Comparison of ENCODE assay signal across 13 cellular contexts in genomic region chr14:61501714-61502458, GRCh38.
DNase-seq lines count a peak whose midpoint lies in the region; ATAC-seq, FAIRE-seq and TF ChIP-seq lines count a peak whose summit lies in the region.
"Had no signal": no experiment of that assay in that cellular context is flagged by ENCODE, and none has a peak within 500 bp of the region (broad histone marks: within the 10 kb centered on the region; RNA-seq: fewer than 3 reads in every experiment).

No MANE protein-coding gene starts in this region.

- H3K27me3 ChIP-seq in HUES64 (ENCODE audit: insufficient read depth, low read length), result no peaks in the 10 kb centered on the region
- no peaks in the 10 kb centered on the region for H3K27me3 ChIP-seq in GM12878 (replicated peaks in 1 of 2; ENCODE audit: control insufficient read depth in 2 of 2, insufficient read depth in 2 of 2, low read length in 1 of 2)
- H3K27me3 ChIP-seq: Peyer's patch had no signal

- no peaks in the 10 kb centered on the region for H3K9me3 ChIP-seq in HUES64 (ENCODE audit: insufficient read depth, low read depth, low read length)
- no peaks in the 10 kb centered on the region for H3K9me3 ChIP-seq in GM12878 (replicated peaks; ENCODE audit: control insufficient read depth, insufficient read depth, low read length)
- H3K9me3 ChIP-seq: Peyer's patch had no signal

- peak overlapping the region; percentile 81 for H3K4me3 Mint-ChIP-seq in T-helper 1 cell treated with Interleukin-12 subunit alpha and Interleukin-12 subunit beta and Interleukin-4 antibody, amounts not matched to agents 30 μg/mL and 1 μg/mL, for 36 hours

- H3K79me2 ChIP-seq in GM12878 (ENCODE audit: control insufficient read depth, insufficient read depth, low read length), result peaks cover 3% of the 10 kb centered on the region; the same call in 1 of the 2 replicates

- in situ Hi-C loops in GM12878 (cut with MboI), result no loop called here

- H3K27ac ChIP-seq in HUES64 (ENCODE audit: low read depth, low read length), result peak overlapping the region; percentile 93
- H3K27ac ChIP-seq in GM12878 (ENCODE audit: control insufficient read depth, insufficient read depth), result peak overlapping the region; percentile 95
- peak overlapping the region in 16 of 21 experiments; percentile 3 to 90 (median 74) for H3K27ac ChIP-seq in skin epidermis

- H3K27me3 Mint-ChIP-seq in T-helper 1 cell treated with Interleukin-12 subunit alpha and Interleukin-12 subunit beta and Interleukin-4 antibody, amounts not matched to agents 30 μg/mL and 1 μg/mL, for 36 hours (ENCODE audit: low read depth), result no peaks in the 10 kb centered on the region

- intact Hi-C loops in GM12878 (cut with micrococcal nuclease; ENCODE audit: unreplicated experiment), result loop anchor here (2.0 kb wide), 1 partner anchor 23 kb away; no protein-coding TSS in a partner anchor

- 78% methylated on average over 5 of the region's 6 CpGs for WGBS in HUES64
- WGBS in GM12878 (ENCODE audit: insufficient coverage, insufficient replicate concordance, low lambda C conversion rate, missing lambda C conversion rate), result 11% methylated on average over 5 of the region's 6 CpGs

- CTCF ChIA-PET in GM12878 (lab: Yijun Ruan, JAX), result interaction anchor here (0.6 to 3.5 kb wide), 11 partner anchors 20 to 335 kb away, joined by 3 to 31 read pairs (median 3); no protein-coding TSS in a partner anchor

- FAIRE-seq in GM12878 (lab: Jason Lieb, UNC), result no peak
- FAIRE-seq: K562, TTC549 had no signal

- no peak for TF ChIP-seq POLR2A in GM12878 (IDR thresholded peaks at IDR 0.05; ENCODE audit: low read depth, low read length)

- H3K4me1 Mint-ChIP-seq in T-helper 1 cell treated with Interleukin-12 subunit alpha and Interleukin-12 subunit beta and Interleukin-4 antibody, amounts not matched to agents 30 μg/mL and 1 μg/mL, for 36 hours (ENCODE audit: low read depth), result peaks cover 73% of the 10 kb centered on the region

- peak overlapping the region; percentile 81 for H3K4me2 ChIP-seq in GM12878 (ENCODE audit: control insufficient read depth, insufficient read depth)

- H3K27ac Mint-ChIP-seq in T-helper 1 cell treated with Interleukin-12 subunit alpha and Interleukin-12 subunit beta and Interleukin-4 antibody, amounts not matched to agents 30 μg/mL and 1 μg/mL, for 36 hours, result peak overlapping the region; percentile 94

- peaks cover 6% of the 10 kb centered on the region for H3K9me3 Mint-ChIP-seq in T-helper 1 cell treated with Interleukin-12 subunit alpha and Interleukin-12 subunit beta and Interleukin-4 antibody, amounts not matched to agents 30 μg/mL and 1 μg/mL, for 36 hours

- POLR2A ChIA-PET in GM12878 (lab: Charles Lee), result interaction anchor here (0.6 to 2.9 kb wide), 7 partner anchors 15 to 594 kb away, joined by 3 to 12 read pairs (median 6); no protein-coding TSS in a partner anchor

- H2AFZ ChIP-seq in GM12878 (ENCODE audit: control insufficient read depth, low read depth, low read length), result no peak overlapping the region; the same call in 1 of the 2 replicates

- H3K36me3 ChIP-seq in HUES64 (ENCODE audit: insufficient read depth, low read length) (no peaks in the 10 kb centered on the region), GM12878 (ENCODE audit: control insufficient read depth in 2 of 2, insufficient read depth in 2 of 2, low read length in 1 of 2) (peaks cover 4 to 7% of the 10 kb centered on the region in 2 experiments; a peak in 3 of 4 replicates)
- H3K36me3 ChIP-seq: Peyer's patch had no signal

- no peak for TF ChIP-seq RAD21 in GM12878 (IDR thresholded peaks at IDR 0.05; ENCODE audit: insufficient read depth, low read depth, low read length)

- H3K4me3 ChIP-seq in HUES64 (ENCODE audit: low read length) (no peak overlapping the region), GM12878 (peak overlapping the region; percentile 69), skin epidermis (no peak overlapping the region)
- H3K4me3 ChIP-seq: K562, Peyer's patch had no signal

- ATAC-seq in GM12878, result peak; percentile 31
- ATAC-seq in HG03354 (IDR thresholded peaks at IDR 0.05; ENCODE audit: poor library complexity, severe bottlenecking, unreplicated experiment), result no peak
- ATAC-seq in GM19463 (IDR thresholded peaks at IDR 0.05; ENCODE audit: unreplicated experiment), result no peak
- ATAC-seq: K562 had no signal

- peak overlapping the region; percentile 59 for H3K9ac ChIP-seq in HUES64 (ENCODE audit: low read depth, low read length)
- H3K9ac ChIP-seq in GM12878 (ENCODE audit: control insufficient read depth, insufficient read depth, low read length), result peak overlapping the region; percentile 81; the same call in 1 of the 2 replicates

- H3K4me1 ChIP-seq in HUES64 (ENCODE audit: insufficient read depth, low read length) (peaks cover 58% of the 10 kb centered on the region), GM12878 (ENCODE audit: control insufficient read depth, insufficient read depth, low read length) (peaks cover 30% of the 10 kb centered on the region)

- no peak for DNase-seq in T-helper 1 cell
- no peak for DNase-seq in GM12878 (ENCODE audit: low read depth, low spot score)
- DNase-seq in H4 (ENCODE audit: low spot score), result no peak
- DNase-seq: 8988T, nucleus accumbens, Peyer's patch had no signal

- TF ChIP-seq EP300 in GM12878 (IDR thresholded peaks at IDR 0.05; ENCODE audit: borderline replicate concordance in 1 of 2, control insufficient read depth in 1 of 2, low read depth in 2 of 2, low read length in 2 of 2), result no peak

- no peaks in the 10 kb centered on the region for H4K20me1 ChIP-seq in GM12878 (ENCODE audit: control insufficient read depth, insufficient read depth)

- BruUV-seq in GM12878 (replicated peaks; lab: Mats Ljungman, UMichigan), result no TSS peak

- no peak for TF ChIP-seq CTCF in GM12878 (IDR thresholded peaks at IDR 0.05 in 2 of 3, conservative IDR thresholded peaks at IDR 0.05 in 1 of 3; ENCODE audit: control insufficient read depth in 2 of 3, extremely low read depth in 1 of 3, insufficient read depth in 1 of 3, low read depth in 3 of 3, low read length in 3 of 3)

- SMC1A ChIA-PET in GM12878 (lab: Charles Lee; ENCODE audit: uncharacterized antibody, unreplicated experiment), result interaction anchor here (0.6 to 4.5 kb wide), 36 partner anchors 8 to 343 kb away, joined by 3 to 38 read pairs (median 4); partner anchors contain the start of genes HIF1A and SNAPC1

- H3K36me3 Mint-ChIP-seq in T-helper 1 cell treated with Interleukin-12 subunit alpha and Interleukin-12 subunit beta and Interleukin-4 antibody, amounts not matched to agents 30 μg/mL and 1 μg/mL, for 36 hours (ENCODE audit: low read depth), result peaks cover 52% of the 10 kb centered on the region

- RAD21 ChIA-PET in GM12878 (lab: Charles Lee; ENCODE audit: unreplicated experiment), result interaction anchor here (0.7 to 3.5 kb wide), 21 partner anchors 10 to 336 kb away, joined by 3 to 30 read pairs (median 4); partner anchors contain the start of genes HIF1A and PRKCH

TF ChIP-seq in GM12878, 131 proteins besides CTCF, POLR2A, EP300 and RAD21:
- peak; percentile 52; the same call in 1 of the 2 replicates for TF ChIP-seq ELK1 (IDR thresholded peaks at IDR 0.05; ENCODE audit: low read depth, low read length)
- 0 out of 2 replicates have a peak, but pooled peaks have one; percentile 54 for TF ChIP-seq ZNF384 (IDR thresholded peaks at IDR 0.05; ENCODE audit: borderline replicate concordance, low read depth, low read length)
- TF ChIP-seq SRF (IDR thresholded peaks at IDR 0.05; ENCODE audit: low read depth in 2 of 2, low read length in 2 of 2), result peak; percentile 54 to 86
- TF ChIP-seq POLR2AphosphoS5 (IDR thresholded peaks at IDR 0.05; ENCODE audit: low read length), result peak; percentile 42; the same call in 1 of the 2 replicates
- TF ChIP-seq NFXL1 (IDR thresholded peaks at IDR 0.05; ENCODE audit: borderline replicate concordance), result no peak
- TF ChIP-seq NR2F1 (conservative IDR thresholded peaks at IDR 0.05), result no peak
- 0 out of 2 replicates have a peak, but pooled peaks have one; percentile 44 for TF ChIP-seq HDGF (IDR thresholded peaks at IDR 0.05)
- TF ChIP-seq POU2F2 (IDR thresholded peaks at IDR 0.05; ENCODE audit: borderline replicate concordance, low read depth, low read length), result peak; percentile 98
- 0 out of 2 replicates have a peak, but pooled peaks have one; percentile 34 for TF ChIP-seq NBN (IDR thresholded peaks at IDR 0.05)
- no peak for TF ChIP-seq RBBP5 (conservative IDR thresholded peaks at IDR 0.05)
